1 cellular context compared by ENCODE assay signal in genomic region chr1:46198026-46198826, GRCh38.
TF ChIP-seq lines count a peak whose summit lies in the region.

TSS of gene POMGNT1 (minus strand) at chr1:46198434. CDS start at chr1:46197821, 613 bp downstream.

TF ChIP-seq in K562, 482 proteins besides CTCF, POLR2A, EP300 and RAD21 (continued from another document and continues in another):
- TF ChIP-seq CEBPZ (IDR thresholded peaks at IDR 0.05; ENCODE audit: borderline replicate concordance, low read depth, low read length) (no peak), FOXJ3 (CRISPR knock-in tag; IDR thresholded peaks at IDR 0.05) (no peak), HOXB6 (CRISPR knock-in tag; IDR thresholded peaks at IDR 0.05; ENCODE audit: borderline replicate concordance) (no peak), ATF7 (IDR thresholded peaks at IDR 0.05) (peak; percentile 42; the same call in 1 of the 2 replicates), NFE2L1 (tag; IDR thresholded peaks at IDR 0.05; ENCODE audit: borderline replicate concordance, low read depth) (no peak), ZNF398 (CRISPR knock-in tag; IDR thresholded peaks at IDR 0.05) (no peak), SUPT5H (IDR thresholded peaks at IDR 0.05) (peak; percentile 80), ZNF12 (CRISPR knock-in tag; IDR thresholded peaks at IDR 0.05) (no peak), ZNF717 (CRISPR knock-in tag; IDR thresholded peaks at IDR 0.05) (no peak), NBN (IDR thresholded peaks at IDR 0.05; ENCODE audit: low read depth) (no peak), MXI1 (IDR thresholded peaks at IDR 0.05; ENCODE audit: low read depth, low read length) (peak; percentile 65), ZNF23 (CRISPR knock-in tag; IDR thresholded peaks at IDR 0.05) (no peak), EGR1 (conservative IDR thresholded peaks at IDR 0.05) (peak; percentile 71), NFYB (IDR thresholded peaks at IDR 0.05; ENCODE audit: extremely low read depth, insufficient read length) (no peak), TEAD4 (IDR thresholded peaks at IDR 0.05; ENCODE audit: low read length) (no peak), TEAD4 (CRISPR knock-in tag; IDR thresholded peaks at IDR 0.05; ENCODE audit: borderline replicate concordance) (no peak), SIRT6 (IDR thresholded peaks at IDR 0.05; ENCODE audit: low read depth, low read length) (no peak), EWSR1 (IDR thresholded peaks at IDR 0.05; ENCODE audit: borderline replicate concordance, low read depth, partially characterized antibody) (no peak), ZBTB43 (CRISPR knock-in tag; IDR thresholded peaks at IDR 0.05) (no peak), DACH1 (IDR thresholded peaks at IDR 0.05; ENCODE audit: partially characterized antibody) (peak; percentile 24), ZSCAN32 (CRISPR knock-in tag; IDR thresholded peaks at IDR 0.05) (peak; percentile 43; the same call in 1 of the 2 replicates), ARHGAP35 (IDR thresholded peaks at IDR 0.05; ENCODE audit: partially characterized antibody) (no peak), NR2C1 (IDR thresholded peaks at IDR 0.05) (peak; percentile 80), NR2C1 (tag; IDR thresholded peaks at IDR 0.05) (peak; percentile 81), GTF2A2 (tag; IDR thresholded peaks at IDR 0.05) (no peak), PTBP1 (IDR thresholded peaks at IDR 0.05; ENCODE audit: low read depth, low read length) (no peak), ZFPM2 (CRISPR knock-in tag; IDR thresholded peaks at IDR 0.05) (no peak), MBD1 (CRISPR knock-in tag; IDR thresholded peaks at IDR 0.05) (no peak), CHD1 (IDR thresholded peaks at IDR 0.05; ENCODE audit: low read length) (no peak), ARNT (IDR thresholded peaks at IDR 0.05) (no peak), SMARCA4 (IDR thresholded peaks at IDR 0.05) (no peak), PREB (CRISPR knock-in tag; IDR thresholded peaks at IDR 0.05) (no peak), JUND (IDR thresholded peaks at IDR 0.05; ENCODE audit: borderline replicate concordance, low read depth, low read length) (no peak; the same call in 1 of the 2 replicates), JUND (tag; IDR thresholded peaks at IDR 0.05; ENCODE audit: borderline replicate concordance, low read depth, low read length) (no peak), ZBTB49 (CRISPR knock-in tag; IDR thresholded peaks at IDR 0.05; ENCODE audit: borderline replicate concordance) (no peak), ZNF282 (CRISPR knock-in tag; IDR thresholded peaks at IDR 0.05) (no peak), ILF3 (IDR thresholded peaks at IDR 0.05; ENCODE audit: borderline replicate concordance) (peak; percentile 42; the same call in 1 of the 2 replicates), JUNB (CRISPR knock-in tag; conservative IDR thresholded peaks at IDR 0.05) (no peak), NFRKB (IDR thresholded peaks at IDR 0.05; ENCODE audit: low read depth) (peak; percentile 55; the same call in 1 of the 2 replicates), ZNF551 (CRISPR knock-in tag; IDR thresholded peaks at IDR 0.05) (no peak), MITF (IDR thresholded peaks at IDR 0.05) (no peak), RNF2 (IDR thresholded peaks at IDR 0.05) (no peak), ZNF696 (CRISPR knock-in tag; conservative IDR thresholded peaks at IDR 0.05) (no peak), EZH2 (IDR thresholded peaks at IDR 0.05; ENCODE audit: borderline replicate concordance, low read depth, low read length) (no peak), CHCHD3 (CRISPR knock-in tag; IDR thresholded peaks at IDR 0.05) (no peak), YBX1 (IDR thresholded peaks at IDR 0.05) (no peak), TSHZ1 (CRISPR knock-in tag; IDR thresholded peaks at IDR 0.05) (no peak), ZNF143 (CRISPR knock-in tag; IDR thresholded peaks at IDR 0.05) (no peak), MNT (conservative IDR thresholded peaks at IDR 0.05) (peak in 1 of 2 experiments; percentile 6; a peak in 1 of 4 replicates), NR2C2 (CRISPR knock-in tag; IDR thresholded peaks at IDR 0.05) (peak; percentile 68), NR2C2 (tag; IDR thresholded peaks at IDR 0.05) (peak; percentile 98), ZNF586 (CRISPR knock-in tag; conservative IDR thresholded peaks at IDR 0.05) (no peak), NRF1 (conservative IDR thresholded peaks at IDR 0.05 in 1 of 2, IDR thresholded peaks at IDR 0.05 in 1 of 2) (no peak; a peak in 1 of 4 replicates), NCOA1 (IDR thresholded peaks at IDR 0.05; ENCODE audit: low read depth) (0 out of 2 replicates have a peak, but pooled peaks have one; percentile 24)
